ENCODE assay signal across 23 cellular contexts in the genomic region with DNA sequence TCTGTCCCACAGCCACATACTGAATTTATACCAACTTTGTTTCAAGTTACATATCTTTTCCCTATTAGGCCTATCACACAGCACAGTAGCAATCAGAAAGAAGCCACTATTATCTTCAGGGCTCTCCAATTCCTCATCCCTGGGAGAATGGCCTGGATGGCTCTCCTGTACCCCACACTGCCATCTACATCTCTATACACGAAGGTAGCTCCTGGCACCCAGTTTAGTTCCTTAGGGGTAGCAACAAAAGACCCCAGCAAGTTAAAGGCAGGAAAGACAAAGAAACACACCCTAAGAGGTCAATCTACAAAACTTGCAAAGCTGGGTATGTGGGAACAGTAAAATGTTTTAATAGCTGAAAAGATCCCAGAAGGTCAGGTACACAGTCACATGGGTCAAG.
"Had no signal": no experiment of that assay in that cellular context is flagged by ENCODE, and none has a peak within 500 bp of the region (broad histone marks: within the 10 kb centered on the region; RNA-seq: fewer than 3 reads in every experiment).

No MANE protein-coding gene starts in this region.

- H3K36me3 ChIP-seq: gastrocnemius medialis had no signal

- H3K27me3 Mint-ChIP-seq: activated CD4-positive, alpha-beta memory T cell treated with anti-CD3 and anti-CD28 coated beads, Interleukin-2, amount 10 ng/mL, durations not matched to agents 7 days and 5 days; activated CD4-positive, alpha-beta T cell treated with anti-CD3 and anti-CD28 coated beads, Interleukin-2, amount 10 ng/mL, durations not matched to agents 7 days and 5 days; activated naive CD8-positive, alpha-beta T cell; activated T-cell treated with anti-CD3 and anti-CD28 coated beads, Interleukin-2, amount 50 U/mL, for 24 hours had no signal

- H3K27ac ChIP-seq: body of pancreas, foreskin keratinocyte, gastrocnemius medialis had no signal

- H3K4me1 ChIP-seq: body of pancreas, foreskin keratinocyte had no signal

- H3K4me3 ChIP-seq: body of pancreas, gastrocnemius medialis had no signal

- H3K9me3 ChIP-seq: body of pancreas, gastrocnemius medialis had no signal

- H3K27ac Mint-ChIP-seq: activated CD4-positive, alpha-beta memory T cell treated with anti-CD3 and anti-CD28 coated beads, Interleukin-2, amount 10 ng/mL, durations not matched to agents 7 days and 5 days; activated CD4-positive, alpha-beta T cell treated with anti-CD3 and anti-CD28 coated beads, Interleukin-2, amount 10 ng/mL, durations not matched to agents 7 days and 5 days; activated naive CD8-positive, alpha-beta T cell; activated T-cell treated with anti-CD3 and anti-CD28 coated beads, Interleukin-2, amount 50 U/mL, for 24 hours; activated T-cell treated with anti-CD3 and anti-CD28 coated beads, Interleukin-2, amount 50 U/mL, for 72 hours; endodermal cell had no signal

- H3K9me3 Mint-ChIP-seq: activated CD4-positive, alpha-beta memory T cell treated with anti-CD3 and anti-CD28 coated beads, Interleukin-2, amount 10 ng/mL, durations not matched to agents 7 days and 5 days; activated CD4-positive, alpha-beta T cell treated with anti-CD3 and anti-CD28 coated beads, Interleukin-2, amount 10 ng/mL, durations not matched to agents 7 days and 5 days; activated T-cell treated with anti-CD3 and anti-CD28 coated beads, Interleukin-2, amount 50 U/mL, for 24 hours; activated T-cell treated with anti-CD3 and anti-CD28 coated beads, Interleukin-2, amount 50 U/mL, for 72 hours; endodermal cell had no signal

- H3K4me1 Mint-ChIP-seq: activated CD4-positive, alpha-beta memory T cell treated with anti-CD3 and anti-CD28 coated beads, Interleukin-2, amount 10 ng/mL, durations not matched to agents 7 days and 5 days had no signal

- ATAC-seq: body of pancreas, esophagus mucosa, foreskin keratinocyte, gastrocnemius medialis had no signal

- DNase-seq: activated CD4-positive, alpha-beta memory T cell treated with anti-CD3 and anti-CD28 coated beads, Interleukin-2, amount 10 ng/mL, durations not matched to agents 7 days and 5 days; activated CD4-positive, alpha-beta T cell treated with anti-CD3 and anti-CD28 coated beads for 1 hour; activated CD4-positive, alpha-beta T cell treated with anti-CD3 and anti-CD28 coated beads for 4 hours; activated CD4-positive, alpha-beta T cell treated with anti-CD3 and anti-CD28 coated beads, Interleukin-2, amount 10 ng/mL, durations not matched to agents 7 days and 5 days; activated CD4-positive, alpha-beta T cell treated with anti-CD3 and anti-CD28 coated beads, Interleukin-2, amount 50 U/mL, for 4 hours; activated CD8-positive, alpha-beta memory T cell treated with anti-CD3 and anti-CD28 coated beads, Interleukin-2, amount 50 U/mL, for 48 hours; activated gamma-delta T cell; activated naive CD4-positive, alpha-beta T cell treated with anti-CD3 and anti-CD28 coated beads, Interleukin-2, amount 50 U/mL, for 16 hours; activated naive CD4-positive, alpha-beta T cell treated with Interleukin-2 at 50 U/mL for 16 hours; activated T-cell treated with anti-CD3 and anti-CD28 coated beads for 4 hours; activated T-cell treated with anti-CD3 and anti-CD28 coated beads, Interleukin-2, amount 50 U/mL, for 24 hours; activated T-cell treated with anti-CD3 and anti-CD28 coated beads, Interleukin-2, amount 50 U/mL, for 72 hours; amniotic stem cell; aorta; body of pancreas; caudate nucleus; cortex of kidney; effector memory CD4-positive, alpha-beta T cell; endodermal cell; foreskin keratinocyte; gastrocnemius medialis had no signal

- H3K4me3 Mint-ChIP-seq: activated CD4-positive, alpha-beta memory T cell treated with anti-CD3 and anti-CD28 coated beads, Interleukin-2, amount 10 ng/mL, durations not matched to agents 7 days and 5 days; activated CD4-positive, alpha-beta T cell treated with anti-CD3 and anti-CD28 coated beads, Interleukin-2, amount 10 ng/mL, durations not matched to agents 7 days and 5 days; activated naive CD8-positive, alpha-beta T cell; activated T-cell treated with anti-CD3 and anti-CD28 coated beads, Interleukin-2, amount 50 U/mL, for 24 hours; activated T-cell treated with anti-CD3 and anti-CD28 coated beads, Interleukin-2, amount 50 U/mL, for 72 hours; endodermal cell had no signal

- H3K27me3 ChIP-seq: body of pancreas, gastrocnemius medialis had no signal
